ENCODE assay signal across 30 cellular contexts in the genomic region with DNA sequence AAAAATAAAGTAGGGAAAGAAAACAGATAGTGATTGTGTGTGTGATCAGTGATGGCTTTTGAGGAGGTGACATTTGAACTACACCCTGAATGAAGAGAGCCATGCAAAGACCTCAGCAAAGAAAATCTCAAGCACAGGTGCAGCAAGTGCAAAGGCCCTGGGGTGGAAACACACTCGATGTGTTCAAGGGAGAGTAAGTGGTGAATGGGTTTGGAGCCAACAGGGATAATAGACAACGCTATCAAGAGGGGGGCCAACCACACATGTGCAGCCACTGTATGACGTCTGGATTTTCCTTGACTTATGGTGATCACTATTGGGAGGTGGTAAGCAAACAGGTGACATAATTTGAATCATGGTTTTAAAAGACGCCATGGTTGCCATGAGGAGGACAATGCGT.
"Had no signal": no experiment of that assay in that cellular context is flagged by ENCODE, and none has a peak within 500 bp of the region (broad histone marks: within the 10 kb centered on the region; RNA-seq: fewer than 3 reads in every experiment).

No MANE protein-coding gene starts in this region.

- H3K27ac ChIP-seq: heart left ventricle, left ventricle myocardium inferior, pancreas, prostate gland, sigmoid colon, spleen, stomach, suprapubic skin, thoracic aorta, tibial artery, uterus had no signal

- H3K4me3 ChIP-seq: heart left ventricle, left ventricle myocardium inferior, lung, pancreas, prostate gland, sigmoid colon, spleen, stomach, suprapubic skin, thoracic aorta, tibial artery, uterus had no signal

- ATAC-seq: heart left ventricle; natural killer cell; pancreas; right cardiac atrium; stimulated activated naive B cell treated with anti-CD40 and anti-IgM and Interleukin-4, amounts not matched to agents 10 μg/mL and 1 μg/mL and 100 μg/mL, for 72 hours; stimulated activated naive CD8-positive, alpha-beta T cell treated with anti-CD3 and anti-CD28 coated beads, Interleukin-15, Interleukin-2, amounts not matched to agents 100 U/mL and 50 U/mL, for 24 hours had no signal

- H3K9me3 ChIP-seq: heart left ventricle, left ventricle myocardium inferior, pancreas, prostate gland, sigmoid colon, spleen, stomach, suprapubic skin, thoracic aorta, tibial artery, uterus had no signal

- H3K4me3 Mint-ChIP-seq: immature natural killer cell; mesothelial cell of epicardium; naive B cell; natural killer cell; stimulated activated naive B cell treated with anti-CD40 and anti-IgM and Interleukin-4, amounts not matched to agents 10 μg/mL and 1 μg/mL and 100 μg/mL, for 72 hours; type B pancreatic cell had no signal

- H3K27me3 Mint-ChIP-seq: stimulated activated naive B cell treated with anti-CD40 and anti-IgM and Interleukin-4, amounts not matched to agents 10 μg/mL and 1 μg/mL and 100 μg/mL, for 72 hours; type B pancreatic cell had no signal

- H3K36me3 Mint-ChIP-seq: immature natural killer cell; mesothelial cell of epicardium; naive B cell; natural killer cell; stimulated activated naive B cell treated with anti-CD40 and anti-IgM and Interleukin-4, amounts not matched to agents 10 μg/mL and 1 μg/mL and 100 μg/mL, for 72 hours; type B pancreatic cell had no signal

- H3K4me1 ChIP-seq: pancreas, prostate gland, sigmoid colon, stomach, uterus had no signal

- H3K36me3 ChIP-seq: heart left ventricle, left ventricle myocardium inferior, pancreas, prostate gland, sigmoid colon, spleen, stomach, suprapubic skin, thoracic aorta, tibial artery, uterus had no signal

- DNase-seq: heart left ventricle; hypothalamus; immature natural killer cell; kidney; left ventricle myocardium inferior; mesendoderm; naive B cell; natural killer cell; nucleus accumbens; pancreas; posterior cingulate gyrus; retina; right cardiac atrium; sigmoid colon; small intestine; spleen; stimulated activated CD4-positive, alpha-beta T cell treated with anti-CD3 and anti-CD28 coated beads, Interleukin-2, amount 100 ng/mL, for 48 hours; stimulated activated CD4-positive, alpha-beta T cell treated with anti-CD3 and anti-CD28 coated beads, Interleukin-4, amount 100 ng/mL, for 4 hours; stimulated activated CD8-positive, alpha-beta memory T cell treated with anti-CD3 and anti-CD28 coated beads, Interleukin-4, amount 100 ng/mL, for 48 hours; stimulated activated naive B cell treated with anti-CD40 and anti-IgM and Interleukin-4, amounts not matched to agents 10 μg/mL and 1 μg/mL and 100 μg/mL, for 72 hours; stimulated activated naive CD8-positive, alpha-beta T cell treated with anti-CD3 and anti-CD28 coated beads, Interleukin-15, Interleukin-2, amounts not matched to agents 100 U/mL and 50 U/mL, for 24 hours; stomach; tibial artery; uterus had no signal

- H3K27ac Mint-ChIP-seq: immature natural killer cell; mesothelial cell of epicardium; natural killer cell; stimulated activated naive B cell treated with anti-CD40 and anti-IgM and Interleukin-4, amounts not matched to agents 10 μg/mL and 1 μg/mL and 100 μg/mL, for 72 hours; type B pancreatic cell had no signal

- H3K9me3 Mint-ChIP-seq: immature natural killer cell; mesothelial cell of epicardium; naive B cell; natural killer cell; stimulated activated naive B cell treated with anti-CD40 and anti-IgM and Interleukin-4, amounts not matched to agents 10 μg/mL and 1 μg/mL and 100 μg/mL, for 72 hours had no signal

- H3K4me1 Mint-ChIP-seq: immature natural killer cell had no signal
